In the genomic region with DNA sequence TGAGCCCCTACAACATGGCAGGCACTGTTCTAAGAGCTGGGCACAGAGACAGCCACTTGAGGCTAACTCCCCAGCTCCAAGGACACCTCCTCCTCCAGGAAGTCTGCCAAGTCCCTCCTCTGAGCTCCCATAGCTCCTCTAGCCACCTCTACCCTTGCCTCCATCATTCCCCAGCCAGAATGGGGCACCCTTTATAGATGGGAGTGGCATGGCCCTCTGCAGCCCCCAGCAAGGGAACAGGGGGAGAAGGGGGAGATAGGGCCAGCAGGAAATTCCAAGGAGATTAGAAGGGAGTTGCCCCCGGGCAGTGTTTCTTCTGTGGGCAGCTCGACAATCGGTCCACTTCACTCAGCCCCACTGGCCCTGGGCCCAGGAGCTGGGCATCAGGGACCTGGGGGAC, we compare ENCODE assay signal across 10 cellular contexts. TPM values are rescaled to one million over a fixed set of nuclear protein-coding genes. Genes with fewer than 3 reads are reported as not detected.
DNase-seq lines count a peak whose midpoint lies in the region; ATAC-seq lines count a peak whose summit lies in the region.
"Had no signal": no experiment of that assay in that cellular context is flagged by ENCODE, and none has a peak within 500 bp of the region (broad histone marks: within the 10 kb centered on the region; RNA-seq: fewer than 3 reads in every experiment).

No MANE protein-coding gene starts in this region.

- H3K4me3 ChIP-seq in naive thymus-derived CD4-positive, alpha-beta T cell (ENCODE audit: low read length) = no peak overlapping the region

- POLR2A ChIA-PET in naive thymus-derived CD4-positive, alpha-beta T cell (lab: Charles Lee) = interaction anchor here (0.6 to 1.0 kb wide), 5 partner anchors 21 to 209 kb away, joined by 3 to 4 read pairs (median 3); a partner anchor contains a TSS

- CTCF ChIA-PET in naive thymus-derived CD4-positive, alpha-beta T cell (lab: Charles Lee) = interaction anchor here (0.5 to 1.5 kb wide), 5 partner anchors 20 to 853 kb away, joined by 3 to 5 read pairs (median 3); no protein-coding TSS in a partner anchor

- no peak overlapping the region for H3K4me3 Mint-ChIP-seq in dendritic cell treated with granulocyte-macrophage colony-stimulating factor and Interleukin-4, amounts not matched to agents 40 ng/mL and 50 ng/mL, for 4 days
- H3K4me3 Mint-ChIP-seq in naive thymus-derived CD4-positive, alpha-beta T cell = peak overlapping the region in 4 of 10 donors; percentile 52 to 65 (median 58)
- H3K4me3 Mint-ChIP-seq: CD8-positive, alpha-beta memory T cell had no signal

- peaks cover 77% of the 10 kb centered on the region for H3K36me3 Mint-ChIP-seq in dendritic cell treated with granulocyte-macrophage colony-stimulating factor and Interleukin-4, amounts not matched to agents 40 ng/mL and 50 ng/mL, for 4 days (ENCODE audit: low read depth)
- no peaks in the 10 kb centered on the region for H3K36me3 Mint-ChIP-seq in naive thymus-derived CD4-positive, alpha-beta T cell
- H3K36me3 Mint-ChIP-seq: CD8-positive, alpha-beta memory T cell had no signal

- peaks cover 83% of the 10 kb centered on the region for H3K4me1 Mint-ChIP-seq in dendritic cell treated with granulocyte-macrophage colony-stimulating factor and Interleukin-4, amounts not matched to agents 40 ng/mL and 50 ng/mL, for 4 days (ENCODE audit: low read depth)
- H3K4me1 Mint-ChIP-seq in naive thymus-derived CD4-positive, alpha-beta T cell = peaks cover 19 to 32% (median 23%) of the 10 kb centered on the region in 7 donors

- no peaks in the 10 kb centered on the region for H3K9me3 Mint-ChIP-seq in dendritic cell treated with granulocyte-macrophage colony-stimulating factor and Interleukin-4, amounts not matched to agents 40 ng/mL and 50 ng/mL, for 4 days
- no peaks in the 10 kb centered on the region for H3K9me3 Mint-ChIP-seq in naive thymus-derived CD4-positive, alpha-beta T cell
- H3K9me3 Mint-ChIP-seq: CD8-positive, alpha-beta memory T cell had no signal

- DNase-seq in Right ventricle myocardium inferior (ENCODE audit: missing footprints) (peak; percentile 62), cardiac septum (ENCODE audit: low spot score) (no peak)
- no peak for DNase-seq in naive thymus-derived CD4-positive, alpha-beta T cell
- no peak for DNase-seq in effector CD8-positive, alpha-beta T cell (lab: John Stamatoyannopoulos, UW)

- H3K9me3 ChIP-seq in naive thymus-derived CD4-positive, alpha-beta T cell (ENCODE audit: control insufficient read depth in 2 of 3, low read length in 3 of 3) = no peaks in the 10 kb centered on the region

- H3K27me3 Mint-ChIP-seq in dendritic cell treated with granulocyte-macrophage colony-stimulating factor and Interleukin-4, amounts not matched to agents 40 ng/mL and 50 ng/mL, for 4 days = no peaks in the 10 kb centered on the region
- peaks cover 0 to 8% (median 0%) of the 10 kb centered on the region in 5 donors for H3K27me3 Mint-ChIP-seq in naive thymus-derived CD4-positive, alpha-beta T cell

- intact Hi-C loops in Right ventricle myocardium inferior (cut with DNase I) (no loop called here), cardiac septum (cut with DNase I) (no loop called here)
- intact Hi-C loops in dendritic cell treated with granulocyte-macrophage colony-stimulating factor and Interleukin-4, amounts not matched to agents 40 ng/mL and 50 ng/mL, for 4 days (cut with micrococcal nuclease) = no loop called here
- intact Hi-C loops in naive thymus-derived CD4-positive, alpha-beta T cell (cut with micrococcal nuclease) = no loop called here

- H3K27ac Mint-ChIP-seq in dendritic cell treated with granulocyte-macrophage colony-stimulating factor and Interleukin-4, amounts not matched to agents 40 ng/mL and 50 ng/mL, for 4 days = peak overlapping the region; percentile 52
- peak overlapping the region; percentile 3 to 72 (median 45) for H3K27ac Mint-ChIP-seq in naive thymus-derived CD4-positive, alpha-beta T cell

- H3K4me1 ChIP-seq in naive thymus-derived CD4-positive, alpha-beta T cell (ENCODE audit: control insufficient read depth in 2 of 2, insufficient read depth in 2 of 2, low read length in 2 of 2) = peaks cover 0 to 21% of the 10 kb centered on the region in 2 donors

- H3K27me3 ChIP-seq in naive thymus-derived CD4-positive, alpha-beta T cell (ENCODE audit: control insufficient read depth in 2 of 2, insufficient read depth in 2 of 2, low read length in 2 of 2) = no peaks in the 10 kb centered on the region

- H3K27ac ChIP-seq in naive thymus-derived CD4-positive, alpha-beta T cell (ENCODE audit: low read depth, low read length) = no peak overlapping the region

- H3K36me3 ChIP-seq in naive thymus-derived CD4-positive, alpha-beta T cell (ENCODE audit: control insufficient read depth in 2 of 3, insufficient read depth in 3 of 3, low read length in 3 of 3) = no peaks in the 10 kb centered on the region

- ATAC-seq in Right ventricle myocardium inferior (peak; percentile 18), HG02678 (IDR thresholded peaks at IDR 0.05; ENCODE audit: unreplicated experiment) (no peak), HG03565 (IDR thresholded peaks at IDR 0.05; ENCODE audit: unreplicated experiment) (no peak), GM18511 (IDR thresholded peaks at IDR 0.05; ENCODE audit: unreplicated experiment) (no peak)
- no peak for ATAC-seq in naive thymus-derived CD4-positive, alpha-beta T cell

RNA-seq across cellular contexts. Expression of a gene that starts 19.7 kb away (rescaled TPM):
- total RNA-seq in Right ventricle myocardium inferior = not detected
- not detected for total RNA-seq in cardiac septum
- under 1 TPM in 2 of 5 experiments, not detected in 3; 0.42 to 0.49 TPM for total RNA-seq in naive thymus-derived CD4-positive, alpha-beta T cell
- polyA plus RNA-seq in naive thymus-derived CD4-positive, alpha-beta T cell = under 1 TPM; 0.37 to 0.38 TPM
- total RNA-seq: CD8-positive, alpha-beta memory T cell had no signal
- polyA plus RNA-seq: neural cell had no signal
